8 cellular contexts compared by ENCODE assay signal in genomic region chr11:75328426-75329277, GRCh38.
DNase-seq lines count a peak whose midpoint lies in the region; ATAC-seq and TF ChIP-seq lines count a peak whose summit lies in the region.

No MANE protein-coding gene starts in this region.

- H4K20me1 ChIP-seq in DND-41 (ENCODE audit: insufficient read depth, low read length), result no peaks in the 10 kb centered on the region

- no peak for TF ChIP-seq POLR2A in erythroblast (IDR thresholded peaks at IDR 0.05; ENCODE audit: low read length)

- H2AFZ ChIP-seq in DND-41 (ENCODE audit: low read depth, low read length), result peak overlapping the region; percentile 82

- peak; percentile 93 for ATAC-seq in DND-41 (ENCODE audit: insufficient read depth, low read depth)
- ATAC-seq in HG03095 (IDR thresholded peaks at IDR 0.05; ENCODE audit: unreplicated experiment), result peak; percentile 58
- no peak for ATAC-seq in HG03196 (IDR thresholded peaks at IDR 0.05; ENCODE audit: unreplicated experiment)

- H3K4me1 ChIP-seq in DND-41 (ENCODE audit: insufficient read depth, low read length) (peaks cover 29% of the 10 kb centered on the region), muscle layer of duodenum (ENCODE audit: control insufficient read depth in 1 of 2, insufficient read depth in 2 of 2, low read length in 2 of 2) (peaks cover 31 to 58% of the 10 kb centered on the region in 2 donors), tibial artery (peaks cover 0 to 17% (median 5%) of the 10 kb centered on the region in 4 donors)

- no peaks in the 10 kb centered on the region for H3K9me3 Mint-ChIP-seq in activated T-cell treated with anti-CD3 and anti-CD28 coated beads, Interleukin-2, amount 50 U/mL, for 24 hours

- peak overlapping the region in 1 of 2 experiments; percentile 49; a peak in 2 of 4 replicates for H3K4me3 ChIP-seq in DND-41 (ENCODE audit: low read depth in 1 of 2, low read length in 2 of 2)
- H3K4me3 ChIP-seq in muscle layer of duodenum (ENCODE audit: low read depth in 1 of 2, low read length in 2 of 2), result no peak overlapping the region
- no peak overlapping the region for H3K4me3 ChIP-seq in tibial artery

- H3K4me1 Mint-ChIP-seq in activated T-cell treated with anti-CD3 and anti-CD28 coated beads, Interleukin-2, amount 50 U/mL, for 24 hours (ENCODE audit: low read depth), result peaks cover 66% of the 10 kb centered on the region

- H3K9me3 ChIP-seq in DND-41 (ENCODE audit: insufficient read depth, low read length, severe bottlenecking), result no peaks in the 10 kb centered on the region
- no peaks in the 10 kb centered on the region for H3K9me3 ChIP-seq in muscle layer of duodenum (ENCODE audit: control insufficient read depth in 1 of 2, low read length in 2 of 2)
- H3K9me3 ChIP-seq in tibial artery, result no peaks in the 10 kb centered on the region

- TF ChIP-seq CTCF in DND-41 (IDR thresholded peaks at IDR 0.05; ENCODE audit: borderline replicate concordance, extremely low read depth, low read length, poor library complexity, severe bottlenecking) (peak; percentile 85), tibial artery (IDR thresholded peaks at IDR 0.05) (peak; percentile 41 to 50)

- H3K36me3 ChIP-seq in DND-41 (ENCODE audit: insufficient read depth, low read length) (no peaks in the 10 kb centered on the region), muscle layer of duodenum (ENCODE audit: control insufficient read depth in 1 of 2, insufficient read depth in 2 of 2, low read length in 2 of 2) (peaks cover 0 to 6% of the 10 kb centered on the region in 2 donors), tibial artery (no peaks in the 10 kb centered on the region)

- peak overlapping the region; percentile 32 for H3K27ac Mint-ChIP-seq in activated T-cell treated with anti-CD3 and anti-CD28 coated beads, Interleukin-2, amount 50 U/mL, for 24 hours

- peak overlapping the region; percentile 23 for H3K4me3 Mint-ChIP-seq in activated T-cell treated with anti-CD3 and anti-CD28 coated beads, Interleukin-2, amount 50 U/mL, for 24 hours

- DNase-seq in DND-41, result peak; percentile 84
- DNase-seq in NCI-H82 treated with DMSO at 0.1 percent for 48 hours (lab: John Stamatoyannopoulos, UW; ENCODE audit: unreplicated experiment), result peak; percentile 35
- peak; percentile 60 for DNase-seq in activated T-cell treated with anti-CD3 and anti-CD28 coated beads, Interleukin-2, amount 50 U/mL, for 24 hours
- peak; percentile 76 to 77 for DNase-seq in erythroblast (lab: John Stamatoyannopoulos, UW)
- DNase-seq in tibial artery, result peak; percentile 74 to 82

- peak overlapping the region; percentile 65 for H3K4me2 ChIP-seq in DND-41 (ENCODE audit: insufficient read depth, low read length)

- H3K79me2 ChIP-seq in DND-41 (ENCODE audit: insufficient read depth, low read length), result peaks cover 19% of the 10 kb centered on the region

- no peaks in the 10 kb centered on the region for H3K27me3 Mint-ChIP-seq in activated T-cell treated with anti-CD3 and anti-CD28 coated beads, Interleukin-2, amount 50 U/mL, for 24 hours

- H3K27ac ChIP-seq in DND-41 (ENCODE audit: low read length) (peak overlapping the region; percentile 99), muscle layer of duodenum (ENCODE audit: low read length) (peak overlapping the region; percentile 81), tibial artery (no peak overlapping the region)

- H3K9ac ChIP-seq in DND-41 (ENCODE audit: low read depth, low read length), result peak overlapping the region; percentile 52

- peaks cover 5% of the 10 kb centered on the region for H3K36me3 Mint-ChIP-seq in activated T-cell treated with anti-CD3 and anti-CD28 coated beads, Interleukin-2, amount 50 U/mL, for 24 hours (ENCODE audit: low read depth)

- H3K27me3 ChIP-seq in DND-41 (ENCODE audit: insufficient read depth, low read length, poor library complexity) (no peaks in the 10 kb centered on the region), muscle layer of duodenum (ENCODE audit: low read depth, low read length) (no peaks in the 10 kb centered on the region), tibial artery (no peaks in the 10 kb centered on the region)

- intact Hi-C loops in tibial artery (cut with DNase I; ENCODE audit: low total_unique reads), result loop anchor here (10.0 kb wide), 1 partner anchor 56 kb away; no protein-coding TSS in a partner anchor

Comparison
In these comparisons a context has a peak if more than half of its experiments do, and no peak if none do; other contexts are left out.
1. H3K27ac ChIP-seq: peak in DND-41 (single experiment) and muscle layer of duodenum (single experiment); none in tibial artery (0 of 2).
2. Peak in every context shown above with its lines, with median percentiles within 50 percentile points of each other: DNase-seq.